17 cellular contexts compared by ENCODE assay signal in the genomic region with DNA sequence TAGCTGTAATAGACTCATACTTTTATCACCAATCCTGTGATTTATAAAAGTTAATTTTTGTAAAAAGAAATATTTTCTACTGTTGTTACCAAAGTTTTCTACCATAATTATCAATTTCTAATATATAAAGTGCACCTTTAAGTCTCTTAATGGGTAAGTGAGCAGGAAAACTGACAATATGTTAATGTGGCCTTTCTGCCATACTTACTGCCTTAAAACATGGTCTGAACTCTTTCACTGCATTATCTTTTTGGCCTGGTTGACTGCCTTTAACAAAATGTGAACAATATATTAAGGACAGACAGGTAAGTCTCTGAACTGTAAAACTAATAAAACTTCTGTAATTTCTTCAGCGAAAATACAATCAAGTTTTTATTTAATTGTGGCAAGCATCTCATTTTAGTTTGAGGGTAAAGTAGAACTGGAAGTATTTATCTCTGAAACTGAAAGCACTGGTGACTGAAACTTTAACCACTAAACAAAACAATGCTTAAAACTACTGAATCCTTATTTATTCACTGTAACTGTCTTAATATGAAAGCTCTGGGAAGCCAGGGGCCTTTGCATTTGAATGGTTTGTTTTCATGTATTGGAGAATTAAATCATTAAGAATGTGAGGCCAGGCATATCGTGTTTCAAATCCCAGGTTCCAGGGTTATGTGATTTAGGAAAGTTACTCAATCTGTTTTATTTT.
DNase-seq lines count a peak whose midpoint lies in the region; ATAC-seq and TF ChIP-seq lines count a peak whose summit lies in the region.
"Had no signal": no experiment of that assay in that cellular context is flagged by ENCODE, and none has a peak within 500 bp of the region (broad histone marks: within the 10 kb centered on the region; RNA-seq: fewer than 3 reads in every experiment).

No MANE protein-coding gene starts in this region.

- H3K4me3 ChIP-seq in GM12865 (ENCODE audit: low read depth, low read length) (no peak overlapping the region), gastroesophageal sphincter (no peak overlapping the region)

- H3K9me3 ChIP-seq in gastroesophageal sphincter: no peaks in the 10 kb centered on the region

- H3K27me3 ChIP-seq in gastroesophageal sphincter: no peaks in the 10 kb centered on the region

- DNase-seq in GM12865 (ENCODE audit: low read depth): peak; percentile 11
- peak; percentile 32 for DNase-seq in SK-MEL-5 (ENCODE audit: low read depth, low spot score)
- DNase-seq in activated gamma-delta T cell (lab: John Stamatoyannopoulos, UW): no peak
- DNase-seq: DMS53, KBM-7, NCI-H187 treated with DMSO at 0.1 percent for 48 hours, NCI-H2171, NCI-H446 treated with DMSO at 0.1 percent for 48 hours, NCI-H774, SHP77 treated with DMSO at 0.1 percent for 48 hours, SW 1271 had no signal

- TF ChIP-seq POLR2A in gastroesophageal sphincter (IDR thresholded peaks at IDR 0.05): no peak

- no peaks in the 10 kb centered on the region for H3K36me3 ChIP-seq in gastroesophageal sphincter

- no peak overlapping the region for H3K27ac ChIP-seq in gastroesophageal sphincter
- H3K27ac ChIP-seq: C4-2B had no signal

- ATAC-seq in GM19324 (IDR thresholded peaks at IDR 0.05; ENCODE audit: low FRiP score, unreplicated experiment) (peak; percentile 87), HG02798 (IDR thresholded peaks at IDR 0.05; ENCODE audit: poor library complexity, unreplicated experiment) (peak; percentile 77), GM21825 (IDR thresholded peaks at IDR 0.05; ENCODE audit: unreplicated experiment) (no peak), HG03045 (IDR thresholded peaks at IDR 0.05; ENCODE audit: unreplicated experiment) (no peak), gastroesophageal sphincter (no peak)

- no peak for TF ChIP-seq EP300 in gastroesophageal sphincter (IDR thresholded peaks at IDR 0.05)

- H3K4me1 ChIP-seq in gastroesophageal sphincter: no peaks in the 10 kb centered on the region

- 81% methylated on average over 2 of the region's 2 CpGs for WGBS in gastroesophageal sphincter (ENCODE audit: low coverage in 1 of 2), 2 donors

- TF ChIP-seq CTCF in GM12865 (IDR thresholded peaks at IDR 0.05; ENCODE audit: insufficient read depth, low read depth, low read length, missing control alignments): no peak
- no peak for TF ChIP-seq CTCF in gastroesophageal sphincter (IDR thresholded peaks at IDR 0.05)

- in situ Hi-C loops in SK-MEL-5 (cut with HindIII; ENCODE audit: low pct_unique_long_range_greater_than_20kb, low sequenced_read_pairs): no loop called here

Comparison
In these comparisons a context has a peak if more than half of its experiments do, and no peak if none do; other contexts are left out.
1. ATAC-seq: peak in GM19324 (single experiment) and HG02798 (single experiment); none in GM21825 (single experiment), HG03045 (single experiment) and gastroesophageal sphincter (single experiment).